In genomic region chr6:35419431-35419830, GRCh38 we compare ENCODE assay signal across 10 cellular contexts. TPM values are rescaled to one million over a fixed set of nuclear protein-coding genes. Genes with fewer than 3 reads are reported as not detected.
DNase-seq lines count a peak whose midpoint lies in the region; ATAC-seq and TF ChIP-seq lines count a peak whose summit lies in the region.
"Had no signal": no experiment of that assay in that cellular context is flagged by ENCODE, and none has a peak within 500 bp of the region (broad histone marks: within the 10 kb centered on the region; RNA-seq: fewer than 3 reads in every experiment).

No MANE protein-coding gene starts in this region.

- CTCF ChIA-PET in activated CD4-positive, alpha-beta T cell treated with anti-CD3 and anti-CD28 coated beads, Interleukin-2, amount 10 ng/mL, durations not matched to agents 7 days and 5 days (lab: Charles Lee), result interaction anchor here (0.9 to 3.1 kb wide), 9 partner anchors 8 to 77 kb away, joined by 3 to 10 read pairs (median 3); partner anchors contain the start of gene PPARD

- no peaks in the 10 kb centered on the region for H3K9me3 Mint-ChIP-seq in activated CD4-positive, alpha-beta T cell treated with anti-CD3 and anti-CD28 coated beads, Interleukin-2, amount 10 ng/mL, durations not matched to agents 7 days and 5 days
- no peaks in the 10 kb centered on the region for H3K9me3 Mint-ChIP-seq in osteocyte (ENCODE audit: unreplicated experiment)

- peaks cover 0 to 31% of the 10 kb centered on the region in 2 donors for H3K36me3 ChIP-seq in adrenal gland (replicated peaks in 1 of 2)

- peaks cover 50% of the 10 kb centered on the region for H3K36me3 Mint-ChIP-seq in activated CD4-positive, alpha-beta T cell treated with anti-CD3 and anti-CD28 coated beads, Interleukin-2, amount 10 ng/mL, durations not matched to agents 7 days and 5 days (ENCODE audit: low read depth)
- peaks cover 7% of the 10 kb centered on the region for H3K36me3 Mint-ChIP-seq in osteocyte (ENCODE audit: unreplicated experiment)

- no peak overlapping the region for H3K27ac ChIP-seq in adrenal gland

- peaks cover 0 to 6% of the 10 kb centered on the region in 2 donors for H3K4me1 ChIP-seq in adrenal gland (replicated peaks in 1 of 2)

- ATAC-seq in HG02981 (IDR thresholded peaks at IDR 0.05; ENCODE audit: unreplicated experiment), result no peak

- peaks cover 54% of the 10 kb centered on the region for H3K4me1 Mint-ChIP-seq in activated CD4-positive, alpha-beta T cell treated with anti-CD3 and anti-CD28 coated beads, Interleukin-2, amount 10 ng/mL, durations not matched to agents 7 days and 5 days
- H3K4me1 Mint-ChIP-seq in osteocyte (ENCODE audit: unreplicated experiment), result peaks cover 34% of the 10 kb centered on the region

- H3K4me3 Mint-ChIP-seq in activated CD4-positive, alpha-beta T cell treated with anti-CD3 and anti-CD28 coated beads, Interleukin-2, amount 10 ng/mL, durations not matched to agents 7 days and 5 days, result no peak overlapping the region
- no peak overlapping the region for H3K4me3 Mint-ChIP-seq in osteocyte (ENCODE audit: unreplicated experiment)

- no peaks in the 10 kb centered on the region for H3K27me3 Mint-ChIP-seq in activated CD4-positive, alpha-beta T cell treated with anti-CD3 and anti-CD28 coated beads, Interleukin-2, amount 10 ng/mL, durations not matched to agents 7 days and 5 days
- no peaks in the 10 kb centered on the region for H3K27me3 Mint-ChIP-seq in osteocyte (ENCODE audit: unreplicated experiment)

- no peaks in the 10 kb centered on the region for H3K27me3 ChIP-seq in adrenal gland

- peak; percentile 60 for TF ChIP-seq CTCF in osteocyte (IDR thresholded peaks at IDR 0.05)
- TF ChIP-seq CTCF in adrenal gland (IDR thresholded peaks at IDR 0.05), result no peak

- POLR2A ChIA-PET in activated CD4-positive, alpha-beta T cell treated with anti-CD3 and anti-CD28 coated beads, Interleukin-2, amount 10 ng/mL, durations not matched to agents 7 days and 5 days (lab: Charles Lee), result interaction anchor here (0.7 kb wide), 1 partner anchor 42 kb away, joined by 4 read pairs; no protein-coding TSS in a partner anchor

- WGBS in adrenal gland, 4 donors, result 69 to 80% (median 71%) methylated on average over 4 of the region's 4 CpGs

- no peak for TF ChIP-seq POLR2A in adrenal gland (IDR thresholded peaks at IDR 0.05)

- no peak overlapping the region for H3K4me3 ChIP-seq in adrenal gland

- H3K27ac Mint-ChIP-seq in activated CD4-positive, alpha-beta T cell treated with anti-CD3 and anti-CD28 coated beads, Interleukin-2, amount 10 ng/mL, durations not matched to agents 7 days and 5 days, result peak overlapping the region; percentile 84
- peak overlapping the region; percentile 24 for H3K27ac Mint-ChIP-seq in osteocyte (ENCODE audit: unreplicated experiment)

- intact Hi-C loops in adrenal gland (cut with DNase I), result loop anchor here in 1 of 2 donors (10.0 kb wide), 1 partner anchor 75 kb away; the partner anchor contains the start of gene PPARD

- H3K9me3 ChIP-seq in adrenal gland (replicated peaks in 1 of 3), result no peaks in the 10 kb centered on the region

- DNase-seq in activated CD4-positive, alpha-beta T cell treated with anti-CD3 and anti-CD28 coated beads, Interleukin-2, amount 10 ng/mL, durations not matched to agents 7 days and 5 days, result peak; percentile 56
- DNase-seq in activated CD4-positive, alpha-beta T cell treated with anti-CD3 and anti-CD28 coated beads, Interleukin-2, amount 50 U/mL, for 48 hours, result no peak
- peak; percentile 33 for DNase-seq in MV-4-11 (lab: John Stamatoyannopoulos, UW)
- DNase-seq in brain pericyte (ENCODE audit: low read depth, low spot score), result peak; percentile 69
- DNase-seq in osteocyte (ENCODE audit: extremely low spot score, unreplicated experiment), result no peak
- no peak for DNase-seq in adrenal gland
- no peak for DNase-seq in AML-193 (lab: John Stamatoyannopoulos, UW)
- DNase-seq: cortex of kidney, DMS153 had no signal

RNA-seq across cellular contexts. Expression of gene FANCE, which starts 32.7 kb away (rescaled TPM):
- total RNA-seq in activated CD4-positive, alpha-beta T cell treated with anti-CD3 and anti-CD28 coated beads, Interleukin-2, amount 10 ng/mL, durations not matched to agents 7 days and 5 days, result 10 to 100 TPM; 11.7 to 13.0 TPM
- 7.8 TPM in 2 replicates for total RNA-seq in osteocyte
- total RNA-seq in adrenal gland, result 1 to 10 TPM; 1.0 to 3.5 (median 2.1) TPM
- polyA plus RNA-seq in adrenal gland, result 1 to 10 TPM; 1.4 to 2.7 (median 1.7) TPM

RNA-seq across cellular contexts. Expression of gene RPL10A, which starts 48.8 kb away (rescaled TPM):
- total RNA-seq in activated CD4-positive, alpha-beta T cell treated with anti-CD3 and anti-CD28 coated beads, Interleukin-2, amount 10 ng/mL, durations not matched to agents 7 days and 5 days, result 1,000 to 10,000 TPM; 1,411 to 1,499 TPM
- 1,177 and 1,245 TPM in 2 replicates for total RNA-seq in osteocyte
- total RNA-seq in adrenal gland, result 1,000 to 10,000 TPM in 5 of 8 donors, 100 to 1,000 TPM in 3; 680 to 1,387 (median 1,180) TPM
- 1,000 to 10,000 TPM in 1 of 3 donors, 100 to 1,000 TPM in 2; 733 to 1,132 (median 750) TPM for polyA plus RNA-seq in adrenal gland

Comparison
In these comparisons a context has a peak if more than half of its experiments do, and no peak if none do; other contexts are left out.
1. DNase-seq: peak in activated CD4-positive, alpha-beta T cell treated with anti-CD3 and anti-CD28 coated beads, Interleukin-2, amount 10 ng/mL, durations not matched to agents 7 days and 5 days (single experiment), MV-4-11 (single experiment) and brain pericyte (single experiment); none in activated CD4-positive, alpha-beta T cell treated with anti-CD3 and anti-CD28 coated beads, Interleukin-2, amount 50 U/mL, for 48 hours (0 of 2), osteocyte (single experiment), adrenal gland (0 of 7) and AML-193 (0 of 2).